In the genomic region with DNA sequence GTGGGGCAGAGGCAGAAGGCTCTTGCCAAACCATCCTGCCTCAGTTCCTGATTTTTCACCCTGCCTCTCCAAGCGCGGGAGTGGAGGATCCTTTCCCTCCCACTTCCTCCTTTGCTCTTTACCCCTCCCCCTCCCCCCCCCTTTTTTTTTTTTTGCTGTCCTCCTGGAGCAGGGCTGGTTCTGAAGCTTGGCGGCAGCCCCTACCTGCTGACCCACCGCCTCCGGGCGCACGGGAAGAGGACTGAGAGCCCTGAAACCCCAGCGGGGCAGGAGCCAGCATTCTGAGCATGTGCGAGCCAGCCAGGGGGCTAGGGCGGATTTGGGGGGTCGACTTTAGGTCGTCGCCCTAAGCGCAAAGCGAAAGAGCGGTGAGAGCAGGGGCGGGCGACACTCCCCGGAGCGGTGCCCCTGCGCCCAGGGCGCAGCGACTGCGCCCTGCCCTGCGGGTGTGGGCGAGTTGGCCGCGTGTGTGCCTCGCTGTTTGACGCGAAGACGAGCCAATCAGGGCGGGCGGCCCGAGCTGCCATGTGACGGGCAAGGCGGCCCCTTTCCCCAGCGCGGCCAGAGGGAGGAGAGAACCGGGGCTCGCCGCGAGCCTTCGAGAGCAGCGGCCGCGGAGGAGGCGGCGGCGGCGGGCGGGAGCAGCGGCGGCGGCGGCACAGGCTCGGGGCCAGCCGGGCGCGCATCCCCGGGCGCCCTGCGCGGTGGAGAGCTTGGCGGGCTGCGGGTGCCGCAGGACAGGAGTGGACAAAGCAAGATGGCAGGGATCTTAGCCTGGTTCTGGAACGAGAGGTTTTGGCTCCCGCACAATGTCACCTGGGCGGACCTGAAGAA, we compare ENCODE assay signal across 8 cellular contexts. TPM values are rescaled to one million over a fixed set of nuclear protein-coding genes. Genes with fewer than 3 reads are reported as not detected.
DNase-seq lines count a peak whose midpoint lies in the region; ATAC-seq and TF ChIP-seq lines count a peak whose summit lies in the region.

A gene with protein sequence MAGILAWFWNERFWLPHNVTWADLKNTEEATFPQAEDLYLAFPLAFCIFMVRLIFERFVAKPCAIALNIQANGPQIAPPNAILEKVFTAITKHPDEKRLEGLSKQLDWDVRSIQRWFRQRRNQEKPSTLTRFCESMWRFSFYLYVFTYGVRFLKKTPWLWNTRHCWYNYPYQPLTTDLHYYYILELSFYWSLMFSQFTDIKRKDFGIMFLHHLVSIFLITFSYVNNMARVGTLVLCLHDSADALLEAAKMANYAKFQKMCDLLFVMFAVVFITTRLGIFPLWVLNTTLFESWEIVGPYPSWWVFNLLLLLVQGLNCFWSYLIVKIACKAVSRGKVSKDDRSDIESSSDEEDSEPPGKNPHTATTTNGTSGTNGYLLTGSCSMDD (plus strand): TSS at position 581 of the 834 bp plus-strand sequence. CDS start 177 bp downstream, at position 758.

- no peaks in the 10 kb centered on the region for H3K9me3 Mint-ChIP-seq in activated CD8-positive, alpha-beta T cell treated with anti-CD3 and anti-CD28 coated beads for 36 hours

- peak; percentile 88 for DNase-seq in NCI-H526 treated with DMSO at 0.1 percent for 48 hours (lab: John Stamatoyannopoulos, UW)
- DNase-seq in activated CD8-positive, alpha-beta T cell treated with anti-CD3 and anti-CD28 coated beads for 36 hours, result peak; percentile 95
- DNase-seq in effector CD4-positive, alpha-beta T cell, result peak; percentile 43
- DNase-seq in lung microvascular endothelial cell (ENCODE audit: low read depth in 2 of 2), result peak; percentile 93 to 96
- DNase-seq in stimulated activated CD4-positive, alpha-beta T cell treated with anti-CD3 and anti-CD28 coated beads, TNF-alpha, amount 100 ng/mL, for 24 hours (ENCODE audit: low read depth in 3 of 3), result peak; percentile 64 to 90 (median 70)

- peaks cover 24% of the 10 kb centered on the region for H3K4me1 ChIP-seq in BLaER1

- CTCF ChIA-PET in activated CD8-positive, alpha-beta T cell treated with anti-CD3 and anti-CD28 coated beads for 36 hours (lab: Charles Lee), result no interaction called here

- no peak for TF ChIP-seq CTCF in activated CD8-positive, alpha-beta T cell treated with anti-CD3 and anti-CD28 coated beads for 36 hours (IDR thresholded peaks at IDR 0.05)

- peak within 1 kb of the TSS; percentile 86 for H3K9ac ChIP-seq in BLaER1

- intact Hi-C loops in activated CD8-positive, alpha-beta T cell treated with anti-CD3 and anti-CD28 coated beads for 36 hours (cut with micrococcal nuclease), result loop anchor here (5.0 kb wide), 1 partner anchor 36 kb away; no protein-coding TSS in a partner anchor

- ATAC-seq in HG03378 (IDR thresholded peaks at IDR 0.05; ENCODE audit: unreplicated experiment), result peak; percentile 83
- ATAC-seq in activated CD8-positive, alpha-beta T cell treated with anti-CD3 and anti-CD28 coated beads for 36 hours, result peak; percentile 92

- peak; percentile 79 for TF ChIP-seq POLR2A in GM19193 (IDR thresholded peaks at IDR 0.05; ENCODE audit: extremely low read depth, insufficient read depth, insufficient read length)

- no peaks in the 10 kb centered on the region for H3K27me3 Mint-ChIP-seq in activated CD8-positive, alpha-beta T cell treated with anti-CD3 and anti-CD28 coated beads for 36 hours

- peaks cover 32% of the 10 kb centered on the region for H3K4me1 Mint-ChIP-seq in activated CD8-positive, alpha-beta T cell treated with anti-CD3 and anti-CD28 coated beads for 36 hours (ENCODE audit: low read depth)

- H3K9me3 ChIP-seq in BLaER1, result peaks cover 12% of the 10 kb centered on the region; the same call in 1 of the 2 replicates

- H3K36me3 ChIP-seq in BLaER1, result no peaks in the 10 kb centered on the region

- no peaks in the 10 kb centered on the region for H3K27me3 ChIP-seq in BLaER1

- H3K4me2 ChIP-seq in BLaER1, result peak within 1 kb of the TSS; percentile 85

- peak within 1 kb of the TSS; percentile 94 for H3K4me3 ChIP-seq in BLaER1

- peaks cover 12% of the 10 kb centered on the region for H3K36me3 Mint-ChIP-seq in activated CD8-positive, alpha-beta T cell treated with anti-CD3 and anti-CD28 coated beads for 36 hours (ENCODE audit: low read depth)

- H4K20me1 ChIP-seq in BLaER1, result peaks cover 33% of the 10 kb centered on the region

- H3K27ac Mint-ChIP-seq in activated CD8-positive, alpha-beta T cell treated with anti-CD3 and anti-CD28 coated beads for 36 hours, result peak within 1 kb of the TSS; percentile 72

- no peak within 1 kb of the TSS for H3K4me3 Mint-ChIP-seq in activated CD8-positive, alpha-beta T cell treated with anti-CD3 and anti-CD28 coated beads for 36 hours

- POLR2A ChIA-PET in activated CD8-positive, alpha-beta T cell treated with anti-CD3 and anti-CD28 coated beads for 36 hours (lab: Charles Lee), result interaction anchor here (1.0 to 1.3 kb wide), 4 partner anchors 10 to 34 kb away, joined by 3 to 6 read pairs (median 5); no protein-coding TSS in a partner anchor

- H3K27ac ChIP-seq in BLaER1, result peak within 1 kb of the TSS; percentile 89

RNA-seq across cellular contexts. Expression of the gene that starts here (rescaled TPM):
- total RNA-seq in activated CD8-positive, alpha-beta T cell treated with anti-CD3 and anti-CD28 coated beads for 36 hours, result 10 to 100 TPM; 15.4 to 16.1 TPM
- total RNA-seq in lung microvascular endothelial cell, result 23.3 and 44.6 TPM in 2 replicates

Comparison
In these comparisons a context has a peak if more than half of its experiments do, and no peak if none do; other contexts are left out.
1. Peak in every context shown above with its lines: DNase-seq, ATAC-seq, H3K4me3 ChIP-seq and H3K27ac ChIP-seq.
2. DNase-seq: peak in every context shown above with its lines; median percentile 95 in activated CD8-positive, alpha-beta T cell treated with anti-CD3 and anti-CD28 coated beads for 36 hours; 94 in lung microvascular endothelial cell; 88 in NCI-H526 treated with DMSO at 0.1 percent for 48 hours; 70 in stimulated activated CD4-positive, alpha-beta T cell treated with anti-CD3 and anti-CD28 coated beads, TNF-alpha, amount 100 ng/mL, for 24 hours; 43 in effector CD4-positive, alpha-beta T cell.